9 cellular contexts compared by ENCODE assay signal in the genomic region with DNA sequence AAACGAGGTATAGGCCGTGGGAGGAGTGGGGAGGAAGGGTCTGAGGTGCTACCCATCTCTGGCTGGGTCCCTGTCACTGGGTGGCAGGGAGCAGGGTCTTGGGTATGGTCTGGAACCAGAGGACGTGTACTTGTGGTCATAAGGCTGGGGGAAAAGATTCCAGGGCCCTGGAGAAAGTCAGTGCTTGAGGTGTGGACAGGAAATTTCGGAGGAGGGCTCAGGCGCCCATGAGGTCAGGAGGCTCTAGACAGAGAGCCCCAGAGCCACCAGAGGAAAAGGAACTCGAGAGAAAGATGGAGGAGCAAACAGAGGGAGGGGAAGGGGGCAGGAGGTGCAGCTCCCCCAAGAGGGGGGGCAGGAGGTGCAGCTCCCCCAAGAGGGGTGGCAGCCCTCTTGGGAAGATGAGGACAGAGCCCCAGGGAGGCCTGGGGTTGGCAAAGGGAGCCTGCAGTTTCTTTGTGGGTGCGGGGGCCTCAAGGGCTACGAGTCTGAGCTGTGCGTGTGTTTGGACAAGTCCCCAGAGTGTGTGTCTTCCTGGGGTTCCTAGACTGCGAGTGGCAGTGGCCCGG. TPM values are rescaled to one million over a fixed set of nuclear protein-coding genes. Genes with fewer than 3 reads are reported as not detected.
DNase-seq lines count a peak whose midpoint lies in the region; FAIRE-seq and TF ChIP-seq lines count a peak whose summit lies in the region.
"Had no signal": no experiment of that assay in that cellular context is flagged by ENCODE, and none has a peak within 500 bp of the region (broad histone marks: within the 10 kb centered on the region; RNA-seq: fewer than 3 reads in every experiment).

No MANE protein-coding gene starts in this region.

- TF ChIP-seq RAD21 in neural cell (conservative IDR thresholded peaks at IDR 0.05), result no peak

- no peaks in the 10 kb centered on the region for H3K79me2 ChIP-seq in neural cell (replicated peaks; ENCODE audit: insufficient read depth, low read length)

- H3K36me3 ChIP-seq in ES-I3 (ENCODE audit: insufficient read depth, low read length) (no peaks in the 10 kb centered on the region), HUES6 (ENCODE audit: control insufficient read depth, insufficient read depth, low read length) (peaks cover 10% of the 10 kb centered on the region), colonic mucosa (no peaks in the 10 kb centered on the region), neural cell (ENCODE audit: insufficient read depth, low read length) (no peaks in the 10 kb centered on the region)

- peaks cover 6% of the 10 kb centered on the region; the same call in 1 of the 2 replicates for H3K4me1 ChIP-seq in ES-I3 (ENCODE audit: insufficient read depth, low read length)
- peaks cover 22% of the 10 kb centered on the region for H3K4me1 ChIP-seq in HUES6 (ENCODE audit: control insufficient read depth, insufficient read depth, low read length)
- H3K4me1 ChIP-seq in colonic mucosa, result peaks cover 6% of the 10 kb centered on the region

- H2AFZ ChIP-seq in neural cell (ENCODE audit: low read depth, low read length), result peak overlapping the region; percentile 49

- H3K9me3 ChIP-seq in ES-I3 (ENCODE audit: control insufficient read depth, insufficient read depth, low read length), result no peaks in the 10 kb centered on the region
- H3K9me3 ChIP-seq in HUES6 (ENCODE audit: control insufficient read depth, insufficient read depth, low read depth, low read length), result no peaks in the 10 kb centered on the region
- H3K9me3 ChIP-seq in colonic mucosa, result no peaks in the 10 kb centered on the region
- H3K9me3 ChIP-seq in neural cell (ENCODE audit: low read length), result no peaks in the 10 kb centered on the region

- FAIRE-seq in frontal cortex (lab: Jason Lieb, UNC), result no peak

- no peak for DNase-seq in colonic mucosa
- DNase-seq in pons (ENCODE audit: low spot score), result no peak
- DNase-seq in kidney tubule cell (ENCODE audit: low spot score), result no peak
- no peak for DNase-seq in HEK293T (ENCODE audit: extremely low spot score)
- DNase-seq in frontal cortex (ENCODE audit: low spot score in 2 of 2), result no peak

- no peak overlapping the region for H3K4me2 ChIP-seq in neural cell (ENCODE audit: low read length)

- POLR2A ChIA-PET in HEK293T (lab: Yijun Ruan, JAX), result interaction anchor here (0.7 to 3.6 kb wide), 16 partner anchors 9 to 241 kb away, joined by 3 to 35 read pairs (median 4); a partner anchor contains a TSS

- H3K9me2 ChIP-seq in neural cell (ENCODE audit: insufficient read depth, low read length), result no peaks in the 10 kb centered on the region

- H3K27ac ChIP-seq in HUES6 (ENCODE audit: low read depth, low read length) (peak overlapping the region; percentile 72; the same call in 1 of the 2 replicates), colonic mucosa (peak overlapping the region; percentile 91), neural cell (ENCODE audit: low read length) (peak overlapping the region; percentile 40)

- H4K20me1 ChIP-seq in neural cell (ENCODE audit: insufficient read depth), result no peaks in the 10 kb centered on the region

- peak overlapping the region; percentile 91 for H3K4me3 ChIP-seq in HUES6 (ENCODE audit: low read depth, low read length)
- peak overlapping the region; percentile 83 for H3K4me3 ChIP-seq in colonic mucosa
- H3K4me3 ChIP-seq in neural cell (ENCODE audit: low read length), result peak overlapping the region; percentile 97

- no peak for TF ChIP-seq EP300 in neural cell (conservative IDR thresholded peaks at IDR 0.05; ENCODE audit: poor library complexity, severe bottlenecking)

- TF ChIP-seq CTCF in colonic mucosa (IDR thresholded peaks at IDR 0.05) (no peak), neural cell (IDR thresholded peaks at IDR 0.05; ENCODE audit: poor library complexity, severe bottlenecking) (no peak)

- H3K9ac ChIP-seq in ES-I3 (ENCODE audit: low read depth, low read length) (peak overlapping the region; percentile 98), HUES6 (ENCODE audit: low read length) (peak overlapping the region; percentile 96), colonic mucosa (ENCODE audit: low read depth in 2 of 2, low read length in 2 of 2) (peak overlapping the region; percentile 84 to 98), neural cell (ENCODE audit: low read length) (peak overlapping the region; percentile 81)

- CTCF ChIA-PET in HEK293T (lab: Yijun Ruan, JAX), result interaction anchor here (0.6 to 2.2 kb wide), 19 partner anchors 9 to 258 kb away, joined by 3 to 28 read pairs (median 5); a partner anchor contains a TSS

- H3K27me3 ChIP-seq in HUES6 (ENCODE audit: control insufficient read depth, insufficient read depth, low read length) (no peaks in the 10 kb centered on the region), colonic mucosa (no peaks in the 10 kb centered on the region), neural cell (ENCODE audit: insufficient read depth, low read depth, low read length) (no peaks in the 10 kb centered on the region)

- intact Hi-C loops in colonic mucosa (cut with DNase I), result loop anchor here (2.0 to 5.0 kb wide), 2 partner anchors 49 to 63 kb away; a partner anchor contains a TSS

- peaks cover 3% of the 10 kb centered on the region for H3F3A ChIP-seq in neural cell (ENCODE audit: insufficient read depth, low read length, poor library complexity, severe bottlenecking)

TF ChIP-seq in neural cell, 6 proteins besides CTCF, POLR2A, EP300 and RAD21 (continues in another document):
- TF ChIP-seq SMC3 (conservative IDR thresholded peaks at IDR 0.05; ENCODE audit: poor library complexity) (no peak), EZH2 (IDR thresholded peaks at IDR 0.05; ENCODE audit: borderline replicate concordance, insufficient read depth, low read length, poor library complexity, severe bottlenecking) (no peak), TAF1 (IDR thresholded peaks at IDR 0.05; ENCODE audit: low read depth) (no peak)

TF ChIP-seq in HEK293T, 16 proteins besides CTCF, POLR2A, EP300 and RAD21:
- no peak for TF ChIP-seq SUZ12 (IDR thresholded peaks at IDR 0.05)
- TF ChIP-seq FOXK2 (IDR thresholded peaks at IDR 0.05), result no peak
- TF ChIP-seq FOXA1 (IDR thresholded peaks at IDR 0.05), result no peak

RNA-seq across cellular contexts. Expression of a gene that starts 0.7 kb away (rescaled TPM):
- 10 to 100 TPM; 22.0 to 42.2 TPM for total RNA-seq in colonic mucosa
- 36.0 and 39.3 TPM in 2 replicates for polyA plus RNA-seq in neural cell
- polyA minus RNA-seq in neural cell, result 24.2 and 38.5 TPM in 2 replicates
- total RNA-seq in frontal cortex, result 17.1 TPM

RNA-seq across cellular contexts. Expression of a gene that starts 18.5 kb away (rescaled TPM):
- total RNA-seq in colonic mucosa (10 to 100 TPM; 11.6 to 13.9 TPM), frontal cortex (18.3 TPM)
- polyA plus RNA-seq in neural cell, result 19.6 and 28.0 TPM in 2 replicates
- 20.2 and 23.7 TPM in 2 replicates for polyA minus RNA-seq in neural cell

RNA-seq across cellular contexts. Expression of a gene that starts 27.7 kb away (rescaled TPM):
- total RNA-seq in colonic mucosa (100 to 1,000 TPM in 1 of 2 donors, 10 to 100 TPM in 1; 76.6 to 119 TPM), frontal cortex (not detected)
- not detected in 2 replicates for polyA plus RNA-seq in neural cell
- polyA minus RNA-seq in neural cell, result not detected in 2 replicates
- total RNA-seq: LHCN-M2 had no signal

RNA-seq across cellular contexts. Expression of a gene that starts 47.1 kb away (rescaled TPM):
- total RNA-seq in colonic mucosa, result 10 to 100 TPM; 15.2 to 16.6 TPM
- 18.9 and 21.3 TPM in 2 replicates for polyA plus RNA-seq in neural cell
- 15.3 and 24.3 TPM in 2 replicates for polyA minus RNA-seq in neural cell
- 11.4 TPM for total RNA-seq in frontal cortex

RNA-seq across cellular contexts. Expression of a gene that starts 47.2 kb away (rescaled TPM):
- 10 to 100 TPM; 18.0 to 45.4 TPM for total RNA-seq in colonic mucosa
- 203 and 207 TPM in 2 replicates for polyA plus RNA-seq in neural cell
- 78.6 and 84.6 TPM in 2 replicates for polyA minus RNA-seq in neural cell
- 39.5 TPM for total RNA-seq in frontal cortex

Comparison
In these comparisons a context has a peak if more than half of its experiments do, and no peak if none do; other contexts are left out.
1. H3K27ac ChIP-seq: peak in every context shown above with its lines; median percentile 91 in colonic mucosa; 72 in HUES6; 40 in neural cell.
2. RNA of a gene that starts 27.7 kb away (total RNA-seq): 76.6 to 119 TPM in colonic mucosa; not detected in frontal cortex (single experiment); every median in the first group is over 10 times any median in the second.
3. Peak in every context shown above with its lines, with median percentiles within 50 percentile points of each other: H3K9ac ChIP-seq and H3K4me3 ChIP-seq.